In genomic region chr9:82563841-82564240, GRCh38 we compare ENCODE assay signal across 7 cellular contexts.
"Had no signal": no experiment of that assay in that cellular context is flagged by ENCODE, and none has a peak within 500 bp of the region (broad histone marks: within the 10 kb centered on the region; RNA-seq: fewer than 3 reads in every experiment).

No MANE protein-coding gene starts in this region.

- H3K4me3 ChIP-seq: K562 had no signal

- H3K4me2 ChIP-seq: KMS-11 had no signal

- ATAC-seq: K562 had no signal

- DNase-seq: IMR-90, KBM-7, KG1 had no signal

- H3K9ac ChIP-seq: KMS-11 had no signal

- FAIRE-seq: K562 had no signal

- H3K36me3 Mint-ChIP-seq: IgD-negative memory B cell had no signal

- H3K4me1 Mint-ChIP-seq: IgD-negative memory B cell had no signal

- H3K27ac Mint-ChIP-seq: IgD-negative memory B cell had no signal

- H3K27ac ChIP-seq: HL-60, KMS-11 had no signal

- H3K27me3 Mint-ChIP-seq: IgD-negative memory B cell had no signal
